30 cellular contexts compared by ENCODE assay signal in the genomic region with DNA sequence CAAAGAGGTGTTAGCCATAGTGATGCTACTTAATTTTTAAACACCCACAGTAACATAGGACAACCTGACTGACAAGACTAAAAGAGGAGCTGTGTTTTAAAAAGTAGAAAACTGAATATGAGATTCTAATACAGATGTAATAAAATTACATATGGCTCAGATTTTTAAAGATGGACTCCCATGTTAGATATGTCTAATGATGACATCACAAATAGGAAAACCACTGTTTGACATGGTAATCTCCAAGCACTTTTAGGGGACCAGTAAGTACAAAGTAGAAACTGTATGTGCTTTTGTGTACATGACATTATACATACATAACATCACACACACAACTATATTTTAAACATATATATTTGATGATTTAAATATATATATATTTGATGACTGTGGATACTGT.
"Had no signal": no experiment of that assay in that cellular context is flagged by ENCODE, and none has a peak within 500 bp of the region (broad histone marks: within the 10 kb centered on the region; RNA-seq: fewer than 3 reads in every experiment).

No MANE protein-coding gene starts in this region.

- H3K36me3 Mint-ChIP-seq: WTC11 had no signal

- H3K4me3 Mint-ChIP-seq: activated CD4-positive, alpha-beta T cell treated with anti-CD3 and anti-CD28 coated beads, Interleukin-2, amount 10 ng/mL, durations not matched to agents 7 days and 5 days; activated CD8-positive, alpha-beta T cell treated with anti-CD3 and anti-CD28 coated beads for 36 hours; activated naive CD8-positive, alpha-beta T cell; activated T-cell treated with anti-CD3 and anti-CD28 coated beads, Interleukin-2, amount 50 U/mL, for 4 hours; activated T-helper 17 cell treated with anti-CD3 and anti-CD28 coated beads, Interleukin-2, amount 50 U/mL, for 72 hours; effector memory CD8-positive, alpha-beta T cell; WTC11 had no signal

- DNase-seq: activated CD4-positive, alpha-beta T cell treated with anti-CD3 and anti-CD28 coated beads for 1 hour; activated CD4-positive, alpha-beta T cell treated with anti-CD3 and anti-CD28 coated beads for 4 hours; activated CD4-positive, alpha-beta T cell treated with anti-CD3 and anti-CD28 coated beads, Interleukin-2, amount 10 ng/mL, durations not matched to agents 7 days and 5 days; activated CD4-positive, alpha-beta T cell treated with anti-CD3 and anti-CD28 coated beads, Interleukin-2, amount 50 U/mL, for 4 hours; activated CD8-positive, alpha-beta memory T cell treated with anti-CD3 and anti-CD28 coated beads for 24 hours; activated CD8-positive, alpha-beta T cell treated with anti-CD3 and anti-CD28 coated beads for 36 hours; activated effector memory CD4-positive, alpha-beta T cell treated with Interleukin-2 at 50 U/mL for 16 hours; activated gamma-delta T cell treated with Interleukin-2 at 50 U/mL for 16 hours; activated naive CD4-positive, alpha-beta T cell treated with anti-CD3 and anti-CD28 coated beads, Interleukin-2, amount 50 U/mL, for 16 hours; activated naive CD4-positive, alpha-beta T cell treated with Interleukin-2 at 50 U/mL for 16 hours; activated T-cell treated with anti-CD3 and anti-CD28 coated beads, Interleukin-2, amount 50 U/mL, for 4 hours; amniotic stem cell; brain microvascular endothelial cell; cortex of kidney; dermis blood vessel endothelial cell; effector CD4-positive, alpha-beta T cell; effector memory CD8-positive, alpha-beta T cell; erythroblast; esophagus squamous epithelium; foreskin melanocyte; T-helper 2 cell had no signal

- H3K9me3 ChIP-seq: esophagus squamous epithelium, gastroesophageal sphincter had no signal

- H3K4me3 ChIP-seq: esophagus squamous epithelium, gastroesophageal sphincter had no signal

- ATAC-seq: activated CD8-positive, alpha-beta T cell treated with anti-CD3 and anti-CD28 coated beads for 36 hours; activated T-cell treated with anti-CD3 and anti-CD28 coated beads, Interleukin-2, amount 50 U/mL, for 4 hours; activated T-helper 17 cell treated with anti-CD3 and anti-CD28 coated beads, Interleukin-2, amount 50 U/mL, for 72 hours; effector memory CD8-positive, alpha-beta T cell; gastroesophageal sphincter had no signal

- FAIRE-seq: astrocyte, bronchial epithelial cell, colon, TTC549 had no signal

- H3K27ac ChIP-seq: brain microvascular endothelial cell, VCaP had no signal

- H3K27me3 Mint-ChIP-seq: activated CD4-positive, alpha-beta T cell treated with anti-CD3 and anti-CD28 coated beads, Interleukin-2, amount 10 ng/mL, durations not matched to agents 7 days and 5 days; activated CD8-positive, alpha-beta T cell treated with anti-CD3 and anti-CD28 coated beads for 36 hours; activated naive CD8-positive, alpha-beta T cell; activated T-helper 17 cell treated with anti-CD3 and anti-CD28 coated beads, Interleukin-2, amount 50 U/mL, for 72 hours; effector memory CD8-positive, alpha-beta T cell had no signal

- H3K27me3 ChIP-seq: brain microvascular endothelial cell, esophagus squamous epithelium, gastroesophageal sphincter had no signal

- H3K36me3 ChIP-seq: brain microvascular endothelial cell, esophagus squamous epithelium, gastroesophageal sphincter had no signal

- H3K27ac Mint-ChIP-seq: activated CD4-positive, alpha-beta T cell treated with anti-CD3 and anti-CD28 coated beads, Interleukin-2, amount 10 ng/mL, durations not matched to agents 7 days and 5 days; activated CD8-positive, alpha-beta T cell treated with anti-CD3 and anti-CD28 coated beads for 36 hours; activated naive CD8-positive, alpha-beta T cell; activated T-helper 17 cell treated with anti-CD3 and anti-CD28 coated beads, Interleukin-2, amount 50 U/mL, for 72 hours; effector memory CD8-positive, alpha-beta T cell had no signal

- H3K9me3 Mint-ChIP-seq: activated CD4-positive, alpha-beta T cell treated with anti-CD3 and anti-CD28 coated beads, Interleukin-2, amount 10 ng/mL, durations not matched to agents 7 days and 5 days; activated CD8-positive, alpha-beta T cell treated with anti-CD3 and anti-CD28 coated beads for 36 hours; activated T-cell treated with anti-CD3 and anti-CD28 coated beads, Interleukin-2, amount 50 U/mL, for 4 hours; activated T-helper 17 cell treated with anti-CD3 and anti-CD28 coated beads, Interleukin-2, amount 50 U/mL, for 72 hours; effector memory CD8-positive, alpha-beta T cell; WTC11 had no signal
